ENCODE assay signal across 14 cellular contexts in the genomic region with DNA sequence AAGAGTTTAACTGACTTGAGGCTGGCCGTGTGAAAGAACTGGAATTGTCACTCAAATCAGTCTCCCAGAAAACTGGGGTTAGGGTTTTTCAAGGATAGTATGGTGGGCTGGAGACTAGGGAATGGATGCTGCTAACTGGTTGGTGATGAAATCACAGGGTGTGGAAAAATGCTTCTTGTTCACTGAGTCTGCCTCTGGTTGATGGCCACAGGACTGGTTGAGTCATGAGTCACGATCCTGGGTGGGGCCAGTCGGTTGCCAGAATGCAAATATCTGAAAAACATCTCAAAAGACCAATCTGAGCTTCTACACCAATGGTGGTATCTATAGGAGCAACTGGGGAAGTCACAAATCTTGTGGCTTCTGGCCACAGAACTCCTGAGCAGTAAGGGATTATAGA. TPM values are rescaled to one million over a fixed set of nuclear protein-coding genes. Genes with fewer than 3 reads are reported as not detected.
DNase-seq lines count a peak whose midpoint lies in the region; ATAC-seq and TF ChIP-seq lines count a peak whose summit lies in the region.
"Had no signal": no experiment of that assay in that cellular context is flagged by ENCODE, and none has a peak within 500 bp of the region (broad histone marks: within the 10 kb centered on the region; RNA-seq: fewer than 3 reads in every experiment).

No MANE protein-coding gene starts in this region.

- H3K4me1 Mint-ChIP-seq in endothelial cell (ENCODE audit: unreplicated experiment): no peaks in the 10 kb centered on the region
- H3K4me1 Mint-ChIP-seq in progenitor cell of endocrine pancreas (ENCODE audit: low read depth): peaks cover under 1% of the 10 kb centered on the region
- H3K4me1 Mint-ChIP-seq: activated B cell treated with CpG ODN at 0.5 μM for 24 hours had no signal

- H3K36me3 Mint-ChIP-seq in endothelial cell (ENCODE audit: low read depth, unreplicated experiment) (no peaks in the 10 kb centered on the region), progenitor cell of endocrine pancreas (ENCODE audit: insufficient read depth) (no peaks in the 10 kb centered on the region)
- H3K36me3 Mint-ChIP-seq: brain; stimulated activated memory B cell treated with anti-CD40 and anti-IgM and Interleukin-4, amounts not matched to agents 10 μg/mL and 1 μg/mL and 100 μg/mL, for 72 hours had no signal

- ATAC-seq in GM19035 (IDR thresholded peaks at IDR 0.05; ENCODE audit: unreplicated experiment): no peak
- ATAC-seq: left lung; stimulated activated memory B cell treated with anti-CD40 and anti-IgM and Interleukin-4, amounts not matched to agents 10 μg/mL and 1 μg/mL and 100 μg/mL, for 72 hours had no signal

- DNase-seq in Daoy (ENCODE audit: low read depth) (peak; percentile 49), OCI-M1 (lab: John Stamatoyannopoulos, UW) (peak; percentile 10), choroid plexus epithelial cell (ENCODE audit: low read depth) (peak; percentile 92), myocyte (ENCODE audit: low read depth) (peak; percentile 35), NCI-H1048 (lab: John Stamatoyannopoulos, UW) (no peak), endothelial cell (ENCODE audit: low spot score) (no peak), progenitor cell of endocrine pancreas (ENCODE audit: low spot score, unreplicated experiment) (no peak)
- DNase-seq: activated B cell treated with CpG ODN at 0.5 μM for 24 hours; activated T-cell treated with anti-CD3 and anti-CD28 coated beads, Interleukin-2, amount 50 U/mL, for 24 hours; left lung; SJCRH30 had no signal

- H3K27me3 Mint-ChIP-seq in endothelial cell (ENCODE audit: unreplicated experiment): no peaks in the 10 kb centered on the region
- peaks cover 2% of the 10 kb centered on the region for H3K27me3 Mint-ChIP-seq in progenitor cell of endocrine pancreas

- TF ChIP-seq CTCF in choroid plexus epithelial cell (conservative IDR thresholded peaks at IDR 0.05; ENCODE audit: low read depth, low read length): no peak
- TF ChIP-seq CTCF in endothelial cell (IDR thresholded peaks at IDR 0.05; ENCODE audit: unreplicated experiment): no peak
- TF ChIP-seq CTCF in progenitor cell of endocrine pancreas (IDR thresholded peaks at IDR 0.05; ENCODE audit: unreplicated experiment): no peak

- H3K4me3 Mint-ChIP-seq in endothelial cell (ENCODE audit: unreplicated experiment) (no peak overlapping the region), progenitor cell of endocrine pancreas (ENCODE audit: low read depth) (no peak overlapping the region)
- H3K4me3 Mint-ChIP-seq: activated B cell treated with CpG ODN at 0.5 μM for 24 hours; activated T-cell treated with anti-CD3 and anti-CD28 coated beads, Interleukin-2, amount 50 U/mL, for 24 hours; brain; stimulated activated memory B cell treated with anti-CD40 and anti-IgM and Interleukin-4, amounts not matched to agents 10 μg/mL and 1 μg/mL and 100 μg/mL, for 72 hours had no signal

- H3K9me3 Mint-ChIP-seq in endothelial cell (ENCODE audit: unreplicated experiment) (no peaks in the 10 kb centered on the region), progenitor cell of endocrine pancreas (ENCODE audit: low read depth) (no peaks in the 10 kb centered on the region)
- H3K9me3 Mint-ChIP-seq: activated B cell treated with CpG ODN at 0.5 μM for 24 hours; activated T-cell treated with anti-CD3 and anti-CD28 coated beads, Interleukin-2, amount 50 U/mL, for 24 hours; brain; stimulated activated memory B cell treated with anti-CD40 and anti-IgM and Interleukin-4, amounts not matched to agents 10 μg/mL and 1 μg/mL and 100 μg/mL, for 72 hours had no signal

- no peak overlapping the region for H3K27ac Mint-ChIP-seq in endothelial cell (ENCODE audit: unreplicated experiment)
- H3K27ac Mint-ChIP-seq in progenitor cell of endocrine pancreas: no peak overlapping the region
- H3K27ac Mint-ChIP-seq: activated B cell treated with CpG ODN at 0.5 μM for 24 hours; activated T-cell treated with anti-CD3 and anti-CD28 coated beads, Interleukin-2, amount 50 U/mL, for 24 hours; brain; stimulated activated memory B cell treated with anti-CD40 and anti-IgM and Interleukin-4, amounts not matched to agents 10 μg/mL and 1 μg/mL and 100 μg/mL, for 72 hours had no signal

- H3K4me3 ChIP-seq in choroid plexus epithelial cell (ENCODE audit: low read depth, low read length): no peak overlapping the region
- H3K4me3 ChIP-seq: left lung, SJCRH30 had no signal

RNA-seq across cellular contexts. Expression of a gene that starts 16.3 kb away (rescaled TPM):
- 31.5 and 39.2 TPM in 2 replicates for total RNA-seq in Daoy (2014; rRNA removed; shearing (Covaris generic))
- total RNA-seq in myocyte (0.47 and 4.6 TPM in 2 replicates), endothelial cell (ENCODE audit: unreplicated experiment) (13.3 TPM), progenitor cell of endocrine pancreas (31.4 and 35.4 TPM in 2 replicates)
- 5.0 TPM for polyA plus RNA-seq in myocyte (2012)

Comparison
In these comparisons a context has a peak if more than half of its experiments do, and no peak if none do; other contexts are left out.
1. DNase-seq: peak in Daoy (single experiment), OCI-M1 (single experiment), choroid plexus epithelial cell (single experiment) and myocyte (single experiment); none in NCI-H1048 (single experiment), endothelial cell (single experiment) and progenitor cell of endocrine pancreas (single experiment).